1 cellular context compared by ENCODE assay signal in genomic region chr21:43789276-43790052, GRCh38.
TF ChIP-seq lines count a peak whose summit lies in the region.

A gene with protein sequence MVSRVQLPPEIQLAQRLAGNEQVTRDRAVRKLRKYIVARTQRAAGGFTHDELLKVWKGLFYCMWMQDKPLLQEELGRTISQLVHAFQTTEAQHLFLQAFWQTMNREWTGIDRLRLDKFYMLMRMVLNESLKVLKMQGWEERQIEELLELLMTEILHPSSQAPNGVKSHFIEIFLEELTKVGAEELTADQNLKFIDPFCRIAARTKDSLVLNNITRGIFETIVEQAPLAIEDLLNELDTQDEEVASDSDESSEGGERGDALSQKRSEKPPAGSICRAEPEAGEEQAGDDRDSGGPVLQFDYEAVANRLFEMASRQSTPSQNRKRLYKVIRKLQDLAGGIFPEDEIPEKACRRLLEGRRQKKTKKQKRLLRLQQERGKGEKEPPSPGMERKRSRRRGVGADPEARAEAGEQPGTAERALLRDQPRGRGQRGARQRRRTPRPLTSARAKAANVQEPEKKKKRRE (plus strand): TSS chr21:43789577. CDS start chr21:43789630, 53 bp downstream.

TF ChIP-seq in HepG2, 621 proteins besides CTCF, POLR2A, EP300 and RAD21 (continued from another document and continues in another):
- TF ChIP-seq, protein P1, sequence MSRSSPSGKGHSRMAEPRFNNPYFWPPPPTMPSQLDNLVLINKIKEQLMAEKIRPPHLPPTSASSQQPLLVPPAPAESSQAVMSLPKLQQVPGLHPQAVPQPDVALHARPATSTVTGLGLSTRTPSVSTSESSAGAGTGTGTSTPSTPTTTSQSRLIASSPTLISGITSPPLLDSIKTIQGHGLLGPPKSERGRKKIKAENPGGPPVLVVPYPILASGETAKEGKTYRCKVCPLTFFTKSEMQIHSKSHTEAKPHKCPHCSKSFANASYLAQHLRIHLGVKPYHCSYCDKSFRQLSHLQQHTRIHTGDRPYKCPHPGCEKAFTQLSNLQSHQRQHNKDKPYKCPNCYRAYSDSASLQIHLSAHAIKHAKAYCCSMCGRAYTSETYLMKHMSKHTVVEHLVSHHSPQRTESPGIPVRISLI (CRISPR knock-in tag; IDR thresholded peaks at IDR 0.05; ENCODE audit: borderline replicate concordance) = 0 out of 2 replicates have a peak, but pooled peaks have one; percentile 40
- TF ChIP-seq ZNF816 (CRISPR knock-in tag; IDR thresholded peaks at IDR 0.05; ENCODE audit: borderline replicate concordance) (peak; percentile 90; the same call in 1 of the 2 replicates), ZNF777 (CRISPR knock-in tag; IDR thresholded peaks at IDR 0.05) (no peak; the same call in 1 of the 2 replicates), FOXP1 (IDR thresholded peaks at IDR 0.05) (no peak), FOXP1 (CRISPR knock-in tag; IDR thresholded peaks at IDR 0.05) (no peak), SP5 (CRISPR knock-in tag; IDR thresholded peaks at IDR 0.05; ENCODE audit: borderline replicate concordance, low read depth) (peak; percentile 73), JUNB (CRISPR knock-in tag; IDR thresholded peaks at IDR 0.05; ENCODE audit: borderline replicate concordance) (no peak), RXRB (CRISPR knock-in tag; IDR thresholded peaks at IDR 0.05; ENCODE audit: borderline replicate concordance) (no peak), HDAC1 (CRISPR knock-in tag; IDR thresholded peaks at IDR 0.05) (peak; percentile 93), RARA (CRISPR knock-in tag; IDR thresholded peaks at IDR 0.05) (peak; percentile 23; the same call in 1 of the 2 replicates), ZNF546 (CRISPR knock-in tag; conservative IDR thresholded peaks at IDR 0.05) (no peak), ZNF263 (CRISPR knock-in tag; IDR thresholded peaks at IDR 0.05) (no peak), ZMYM4 (CRISPR knock-in tag; IDR thresholded peaks at IDR 0.05) (peak; percentile 89), SSRP1 (CRISPR knock-in tag; IDR thresholded peaks at IDR 0.05) (no peak), HOMEZ (CRISPR knock-in tag; IDR thresholded peaks at IDR 0.05; ENCODE audit: low read depth) (peak; percentile 50; the same call in 1 of the 2 replicates), ZC3H13 (CRISPR knock-in tag; IDR thresholded peaks at IDR 0.05) (peak; percentile 43; the same call in 1 of the 2 replicates), ZNF207 (IDR thresholded peaks at IDR 0.05; ENCODE audit: borderline replicate concordance) (no peak), ZNF335 (CRISPR knock-in tag; IDR thresholded peaks at IDR 0.05) (no peak), ZNF276 (CRISPR knock-in tag; IDR thresholded peaks at IDR 0.05; ENCODE audit: low read depth) (peak; percentile 84; the same call in 1 of the 2 replicates), ZSCAN12 (CRISPR knock-in tag; IDR thresholded peaks at IDR 0.05) (no peak), SNAI1 (CRISPR knock-in tag; IDR thresholded peaks at IDR 0.05; ENCODE audit: borderline replicate concordance) (peak; percentile 64; the same call in 1 of the 2 replicates), ARHGAP35 (CRISPR knock-in tag; IDR thresholded peaks at IDR 0.05; ENCODE audit: borderline replicate concordance) (peak; percentile 76; the same call in 1 of the 2 replicates), TFDP1 (CRISPR knock-in tag; IDR thresholded peaks at IDR 0.05; ENCODE audit: borderline replicate concordance) (peak; percentile 91), ELF4 (CRISPR knock-in tag; IDR thresholded peaks at IDR 0.05; ENCODE audit: borderline replicate concordance) (no peak; the same call in 1 of the 2 replicates), THAP7 (CRISPR knock-in tag; IDR thresholded peaks at IDR 0.05) (0 out of 2 replicates have a peak, but pooled peaks have one; percentile 69), U2AF1 (optimal IDR thresholded peaks at IDR 0.05; ENCODE audit: low read depth, low read length) (no peak), ZNF121 (CRISPR knock-in tag; IDR thresholded peaks at IDR 0.05) (no peak), YEATS2 (CRISPR knock-in tag; IDR thresholded peaks at IDR 0.05; ENCODE audit: borderline replicate concordance) (peak; percentile 63; the same call in 1 of the 2 replicates), ZNF644 (CRISPR knock-in tag; IDR thresholded peaks at IDR 0.05; ENCODE audit: low read depth) (no peak), HNRNPLL (IDR thresholded peaks at IDR 0.05; ENCODE audit: low read depth, low read length, poor library complexity, severe bottlenecking) (no peak), ZNF749 (CRISPR knock-in tag; IDR thresholded peaks at IDR 0.05; ENCODE audit: borderline replicate concordance) (peak; percentile 91; the same call in 1 of the 2 replicates), ATM (IDR thresholded peaks at IDR 0.05; ENCODE audit: borderline replicate concordance) (no peak), HOXA9 (CRISPR knock-in tag; IDR thresholded peaks at IDR 0.05; ENCODE audit: borderline replicate concordance) (0 out of 2 replicates have a peak, but pooled peaks have one; percentile 32), ZNF557 (CRISPR knock-in tag; IDR thresholded peaks at IDR 0.05) (no peak), RFXAP (CRISPR knock-in tag; IDR thresholded peaks at IDR 0.05; ENCODE audit: borderline replicate concordance) (peak; percentile 79; the same call in 1 of the 2 replicates), ZKSCAN1 (IDR thresholded peaks at IDR 0.05; ENCODE audit: low read length) (0 out of 2 replicates have a peak, but pooled peaks have one; percentile 53), TFDP2 (CRISPR knock-in tag; IDR thresholded peaks at IDR 0.05) (peak; percentile 85), TAF15 (IDR thresholded peaks at IDR 0.05; ENCODE audit: low read depth, low read length, poor library complexity, severe bottlenecking) (no peak), TRAFD1 (CRISPR knock-in tag; IDR thresholded peaks at IDR 0.05; ENCODE audit: borderline replicate concordance) (no peak), CBX1 (IDR thresholded peaks at IDR 0.05; ENCODE audit: low read depth) (no peak), ZSCAN22 (CRISPR knock-in tag; IDR thresholded peaks at IDR 0.05) (no peak), KDM4B (CRISPR knock-in tag; IDR thresholded peaks at IDR 0.05) (no peak), ZNF547 (CRISPR knock-in tag; IDR thresholded peaks at IDR 0.05) (peak; percentile 85; the same call in 1 of the 2 replicates), MXI1 (IDR thresholded peaks at IDR 0.05; ENCODE audit: borderline replicate concordance, low read depth, low read length) (peak; percentile 96), SKI (IDR thresholded peaks at IDR 0.05; ENCODE audit: partially characterized antibody) (peak; percentile 59), ZBED4 (CRISPR knock-in tag; IDR thresholded peaks at IDR 0.05; ENCODE audit: borderline replicate concordance) (peak; percentile 58), ZNF746 (CRISPR knock-in tag; IDR thresholded peaks at IDR 0.05) (no peak), KDM1A (CRISPR knock-in tag; IDR thresholded peaks at IDR 0.05) (no peak), MIER2 (CRISPR knock-in tag; IDR thresholded peaks at IDR 0.05) (no peak)
- TF ChIP-seq, protein P2, sequence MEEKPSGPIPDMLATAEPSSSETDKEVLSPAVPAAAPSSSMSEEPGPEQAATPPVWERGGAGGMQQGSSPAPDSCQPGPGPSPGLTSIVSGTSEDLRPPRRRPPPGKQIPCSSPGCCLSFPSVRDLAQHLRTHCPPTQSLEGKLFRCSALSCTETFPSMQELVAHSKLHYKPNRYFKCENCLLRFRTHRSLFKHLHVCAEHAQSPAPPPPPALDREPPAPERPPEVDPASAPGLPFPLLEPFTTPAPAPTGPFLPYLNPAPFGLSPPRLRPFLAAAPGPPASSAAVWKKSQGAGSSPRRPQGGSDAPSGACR (CRISPR knock-in tag; IDR thresholded peaks at IDR 0.05) = peak; percentile 83
- TF ChIP-seq, protein P3, sequence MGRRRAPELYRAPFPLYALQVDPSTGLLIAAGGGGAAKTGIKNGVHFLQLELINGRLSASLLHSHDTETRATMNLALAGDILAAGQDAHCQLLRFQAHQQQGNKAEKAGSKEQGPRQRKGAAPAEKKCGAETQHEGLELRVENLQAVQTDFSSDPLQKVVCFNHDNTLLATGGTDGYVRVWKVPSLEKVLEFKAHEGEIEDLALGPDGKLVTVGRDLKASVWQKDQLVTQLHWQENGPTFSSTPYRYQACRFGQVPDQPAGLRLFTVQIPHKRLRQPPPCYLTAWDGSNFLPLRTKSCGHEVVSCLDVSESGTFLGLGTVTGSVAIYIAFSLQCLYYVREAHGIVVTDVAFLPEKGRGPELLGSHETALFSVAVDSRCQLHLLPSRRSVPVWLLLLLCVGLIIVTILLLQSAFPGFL (CRISPR knock-in tag; IDR thresholded peaks at IDR 0.05) = no peak
